In genomic region chr3:178540184-178540583, GRCh38 we compare ENCODE assay signal across 38 cellular contexts. TPM values are rescaled to one million over a fixed set of nuclear protein-coding genes. Genes with fewer than 3 reads are reported as not detected.
"Had no signal": no experiment of that assay in that cellular context is flagged by ENCODE, and none has a peak within 500 bp of the region (broad histone marks: within the 10 kb centered on the region; RNA-seq: fewer than 3 reads in every experiment).

No MANE protein-coding gene starts in this region.

- H3K4me3 ChIP-seq: adrenal gland, ascending aorta, cardiac muscle cell had no signal

- H3K9me3 Mint-ChIP-seq: activated B cell treated with CpG ODN at 0.5 μM for 24 hours; activated CD4-positive, alpha-beta memory T cell treated with anti-CD3 and anti-CD28 coated beads for 36 hours; activated CD4-positive, alpha-beta T cell treated with anti-CD3 and anti-CD28 coated beads, Interleukin-2, amount 10 ng/mL, durations not matched to agents 24 days and 14 days; activated CD8-positive, alpha-beta T cell treated with anti-CD3 and anti-CD28 coated beads for 36 hours; activated naive CD4-positive, alpha-beta T cell treated with anti-CD3 and anti-CD28 coated beads for 36 hours; activated naive CD4-positive, alpha-beta T cell treated with anti-CD3 and anti-CD28 coated beads, Interleukin-2, amount 50 U/mL, for 72 hours; activated naive CD8-positive, alpha-beta T cell treated with anti-CD3 and anti-CD28 coated beads for 36 hours; activated T-cell treated with anti-CD3 and anti-CD28 coated beads, Interleukin-2, amount 50 U/mL, for 4 hours; activated T-cell treated with anti-CD3 and anti-CD28 coated beads, Interleukin-2, amount 50 U/mL, for 72 hours; activated T-helper 1 cell treated with anti-CD3 and anti-CD28 coated beads, Interleukin-12 subunit alpha, Interleukin-12 subunit beta, Interleukin-2, Interleukin-4 antibody, amounts not matched to agents 30 ng/mL and 10 ng/mL and 1 ng/mL, durations not matched to agents 14 hours and 24 hours and 36 hours; activated T-helper 17 cell treated with anti-CD3 and anti-CD28 coated beads, Interleukin-2, amount 50 U/mL, for 72 hours; brain; T-helper 1 cell treated with Interleukin-12 subunit alpha and Interleukin-12 subunit beta and Interleukin-4 antibody, amounts not matched to agents 30 μg/mL and 1 μg/mL, for 36 hours; T-helper 2 cell treated with Interferon-gamma antibody and Interleukin-4, amounts not matched to agents 5 μg/mL and 100 μg/mL, for 36 hours had no signal

- H3K4me1 Mint-ChIP-seq: activated CD4-positive, alpha-beta T cell treated with anti-CD3 and anti-CD28 coated beads, Interleukin-2, amount 10 ng/mL, durations not matched to agents 24 days and 14 days; activated T-helper 17 cell treated with anti-CD3 and anti-CD28 coated beads, Interleukin-2, amount 50 U/mL, for 72 hours had no signal

- FAIRE-seq: bronchial epithelial cell, TTC549 had no signal

- H3K27me3 ChIP-seq: adrenal gland, ascending aorta, cardiac muscle cell had no signal

- DNase-seq: activated B cell treated with CpG ODN at 0.5 μM for 24 hours; activated CD4-positive, alpha-beta memory T cell treated with anti-CD3 and anti-CD28 coated beads for 36 hours; activated CD4-positive, alpha-beta T cell treated with anti-CD3 and anti-CD28 coated beads for 4 hours; activated CD4-positive, alpha-beta T cell treated with anti-CD3 and anti-CD28 coated beads, Interleukin-2, amount 10 ng/mL, durations not matched to agents 24 days and 14 days; activated CD4-positive, alpha-beta T cell treated with anti-CD3 and anti-CD28 coated beads, Interleukin-2, amount 50 U/mL, for 1 hour; activated CD4-positive, alpha-beta T cell treated with anti-CD3 and anti-CD28 coated beads, Interleukin-2, amount 50 U/mL, for 4 hours; activated CD4-positive, CD25-positive, alpha-beta regulatory T cell treated with anti-CD3 and anti-CD28 coated beads, Interleukin-2, amount 50 U/mL, for 72 hours; activated CD8-positive, alpha-beta memory T cell treated with anti-CD3 and anti-CD28 coated beads, Interleukin-2, amount 50 U/mL, for 4 hours; activated CD8-positive, alpha-beta T cell treated with anti-CD3 and anti-CD28 coated beads for 36 hours; activated effector memory CD4-positive, alpha-beta T cell treated with anti-CD3 and anti-CD28 coated beads, Interleukin-2, amount 50 U/mL, for 16 hours; activated gamma-delta T cell treated with Interleukin-2 at 50 U/mL for 16 hours; activated naive CD4-positive, alpha-beta T cell; activated naive CD4-positive, alpha-beta T cell treated with anti-CD3 and anti-CD28 coated beads for 36 hours; activated naive CD4-positive, alpha-beta T cell treated with anti-CD3 and anti-CD28 coated beads, Interleukin-2, amount 50 U/mL, for 16 hours; activated naive CD8-positive, alpha-beta T cell treated with anti-CD3 and anti-CD28 coated beads for 36 hours; activated T-cell treated with anti-CD3 and anti-CD28 coated beads for 4 hours; activated T-cell treated with anti-CD3 and anti-CD28 coated beads, Interleukin-2, amount 50 U/mL, for 1 hour; activated T-cell treated with anti-CD3 and anti-CD28 coated beads, Interleukin-2, amount 50 U/mL, for 4 hours; activated T-cell treated with anti-CD3 and anti-CD28 coated beads, Interleukin-2, amount 50 U/mL, for 72 hours; adrenal gland; amniotic stem cell; caudate nucleus; cerebellar nuclear complex; T-helper 2 cell; T-helper 9 cell had no signal

- H3K36me3 Mint-ChIP-seq: activated CD4-positive, alpha-beta memory T cell treated with anti-CD3 and anti-CD28 coated beads for 36 hours; activated naive CD4-positive, alpha-beta T cell treated with anti-CD3 and anti-CD28 coated beads, Interleukin-2, amount 50 U/mL, for 72 hours; activated naive CD8-positive, alpha-beta T cell treated with anti-CD3 and anti-CD28 coated beads for 36 hours; brain had no signal

- H3K27ac Mint-ChIP-seq: activated B cell treated with CpG ODN at 0.5 μM for 24 hours; activated CD4-positive, alpha-beta memory T cell treated with anti-CD3 and anti-CD28 coated beads for 36 hours; activated CD4-positive, alpha-beta T cell treated with anti-CD3 and anti-CD28 coated beads, Interleukin-2, amount 10 ng/mL, durations not matched to agents 24 days and 14 days; activated CD8-positive, alpha-beta T cell treated with anti-CD3 and anti-CD28 coated beads for 36 hours; activated naive CD4-positive, alpha-beta T cell treated with anti-CD3 and anti-CD28 coated beads for 36 hours; activated naive CD4-positive, alpha-beta T cell treated with anti-CD3 and anti-CD28 coated beads, Interleukin-2, amount 50 U/mL, for 72 hours; activated naive CD8-positive, alpha-beta T cell treated with anti-CD3 and anti-CD28 coated beads for 36 hours; activated T-cell treated with anti-CD3 and anti-CD28 coated beads, Interleukin-2, amount 50 U/mL, for 72 hours; activated T-helper 1 cell treated with anti-CD3 and anti-CD28 coated beads, Interleukin-12 subunit alpha, Interleukin-12 subunit beta, Interleukin-2, Interleukin-4 antibody, amounts not matched to agents 30 ng/mL and 10 ng/mL and 1 ng/mL, durations not matched to agents 14 hours and 24 hours and 36 hours; activated T-helper 17 cell treated with anti-CD3 and anti-CD28 coated beads, Interleukin-2, amount 50 U/mL, for 72 hours; brain; T-helper 1 cell treated with Interleukin-12 subunit alpha and Interleukin-12 subunit beta and Interleukin-4 antibody, amounts not matched to agents 30 μg/mL and 1 μg/mL, for 36 hours; T-helper 2 cell treated with Interferon-gamma antibody and Interleukin-4, amounts not matched to agents 5 μg/mL and 100 μg/mL, for 36 hours had no signal

- H3K27ac ChIP-seq: adrenal gland, ascending aorta, cardiac muscle cell, VCaP had no signal

- H3K36me3 ChIP-seq: adrenal gland, ascending aorta, cardiac muscle cell had no signal

- H3K4me1 ChIP-seq: adrenal gland had no signal

- H3K9me3 ChIP-seq: adrenal gland, ascending aorta had no signal

- H3K4me3 Mint-ChIP-seq: activated B cell treated with CpG ODN at 0.5 μM for 24 hours; activated CD4-positive, alpha-beta memory T cell treated with anti-CD3 and anti-CD28 coated beads for 36 hours; activated CD4-positive, alpha-beta T cell treated with anti-CD3 and anti-CD28 coated beads, Interleukin-2, amount 10 ng/mL, durations not matched to agents 24 days and 14 days; activated CD8-positive, alpha-beta T cell treated with anti-CD3 and anti-CD28 coated beads for 36 hours; activated naive CD4-positive, alpha-beta T cell treated with anti-CD3 and anti-CD28 coated beads for 36 hours; activated naive CD8-positive, alpha-beta T cell treated with anti-CD3 and anti-CD28 coated beads for 36 hours; activated T-cell treated with anti-CD3 and anti-CD28 coated beads, Interleukin-2, amount 50 U/mL, for 4 hours; activated T-cell treated with anti-CD3 and anti-CD28 coated beads, Interleukin-2, amount 50 U/mL, for 72 hours; activated T-helper 1 cell treated with anti-CD3 and anti-CD28 coated beads, Interleukin-12 subunit alpha, Interleukin-12 subunit beta, Interleukin-2, Interleukin-4 antibody, amounts not matched to agents 30 ng/mL and 10 ng/mL and 1 ng/mL, durations not matched to agents 14 hours and 24 hours and 36 hours; activated T-helper 17 cell treated with anti-CD3 and anti-CD28 coated beads, Interleukin-2, amount 50 U/mL, for 72 hours; central memory CD8-positive, alpha-beta T cell; T-helper 1 cell treated with Interleukin-12 subunit alpha and Interleukin-12 subunit beta and Interleukin-4 antibody, amounts not matched to agents 30 μg/mL and 1 μg/mL, for 36 hours; T-helper 2 cell treated with Interferon-gamma antibody and Interleukin-4, amounts not matched to agents 5 μg/mL and 100 μg/mL, for 36 hours had no signal

- ATAC-seq: activated CD8-positive, alpha-beta T cell treated with anti-CD3 and anti-CD28 coated beads for 36 hours; activated naive CD4-positive, alpha-beta T cell treated with anti-CD3 and anti-CD28 coated beads, Interleukin-2, amount 50 U/mL, for 72 hours; activated T-cell treated with anti-CD3 and anti-CD28 coated beads, Interleukin-2, amount 50 U/mL, for 4 hours; activated T-cell treated with anti-CD3 and anti-CD28 coated beads, Interleukin-2, amount 50 U/mL, for 72 hours; activated T-helper 17 cell treated with anti-CD3 and anti-CD28 coated beads, Interleukin-2, amount 50 U/mL, for 72 hours had no signal

RNA-seq across cellular contexts. Expression of gene KCNMB2, which starts 3.9 kb away (rescaled TPM):
- total RNA-seq: activated B cell treated with CpG ODN at 0.5 μM for 24 hours; activated CD4-positive, alpha-beta memory T cell treated with anti-CD3 and anti-CD28 coated beads for 36 hours; activated CD4-positive, alpha-beta T cell treated with anti-CD3 and anti-CD28 coated beads, Interleukin-2, amount 10 ng/mL, durations not matched to agents 24 days and 14 days; activated CD8-positive, alpha-beta memory T cell treated with anti-CD3 and anti-CD28 coated beads for 36 hours; activated CD8-positive, alpha-beta T cell treated with anti-CD3 and anti-CD28 coated beads for 36 hours; activated naive CD4-positive, alpha-beta T cell treated with anti-CD3 and anti-CD28 coated beads for 36 hours; activated naive CD4-positive, alpha-beta T cell treated with anti-CD3 and anti-CD28 coated beads, Interleukin-2, amount 50 U/mL, for 72 hours; activated naive CD8-positive, alpha-beta T cell treated with anti-CD3 and anti-CD28 coated beads for 36 hours; activated T-cell treated with anti-CD3 and anti-CD28 coated beads, Interleukin-2, amount 50 U/mL, for 4 hours; activated T-cell treated with anti-CD3 and anti-CD28 coated beads, Interleukin-2, amount 50 U/mL, for 72 hours; activated T-helper 1 cell treated with anti-CD3 and anti-CD28 coated beads, Interleukin-12 subunit alpha, Interleukin-12 subunit beta, Interleukin-2, Interleukin-4 antibody, amounts not matched to agents 30 ng/mL and 10 ng/mL and 1 ng/mL, durations not matched to agents 14 hours and 24 hours and 36 hours; activated T-helper 17 cell treated with anti-CD3 and anti-CD28 coated beads, Interleukin-2, amount 50 U/mL, for 72 hours; ascending aorta; bronchial epithelial cell had no signal
- polyA plus RNA-seq: cardiac muscle cell had no signal
